Comparison of ENCODE assay signal across 1 cellular context in genomic region chrX:49163555-49164419, GRCh38.
TF ChIP-seq lines count a peak whose summit lies in the region.

No MANE protein-coding gene starts in this region.

TF ChIP-seq in HepG2, 621 proteins besides CTCF, POLR2A, EP300 and RAD21 (continues in another document):
- no peak for TF ChIP-seq SAP130 (CRISPR knock-in tag; IDR thresholded peaks at IDR 0.05; ENCODE audit: low read depth)
- no peak for TF ChIP-seq ZBED4 (CRISPR knock-in tag; IDR thresholded peaks at IDR 0.05; ENCODE audit: borderline replicate concordance)
- peak; percentile 60; the same call in 1 of the 2 replicates for TF ChIP-seq MYPOP (CRISPR knock-in tag; IDR thresholded peaks at IDR 0.05)
- no peak for TF ChIP-seq FIP1L1 (IDR thresholded peaks at IDR 0.05; ENCODE audit: borderline replicate concordance, insufficient read depth, low read depth, low read length)
- no peak for TF ChIP-seq JDP2 (CRISPR knock-in tag; IDR thresholded peaks at IDR 0.05; ENCODE audit: borderline replicate concordance)
- TF ChIP-seq GPBP1L1 (CRISPR knock-in tag; IDR thresholded peaks at IDR 0.05), result no peak
- TF ChIP-seq ZNF260 (CRISPR knock-in tag; IDR thresholded peaks at IDR 0.05; ENCODE audit: borderline replicate concordance, low read depth), result no peak
- TF ChIP-seq THAP11 (CRISPR knock-in tag; IDR thresholded peaks at IDR 0.05), result peak; percentile 77
- no peak for TF ChIP-seq ZNF296 (CRISPR knock-in tag; conservative IDR thresholded peaks at IDR 0.05)
- no peak for TF ChIP-seq EEA1 (CRISPR knock-in tag; IDR thresholded peaks at IDR 0.05; ENCODE audit: borderline replicate concordance)
- TF ChIP-seq ZBTB37 (CRISPR knock-in tag; IDR thresholded peaks at IDR 0.05), result no peak
- TF ChIP-seq ZNF761 (CRISPR knock-in tag; conservative IDR thresholded peaks at IDR 0.05), result no peak
- no peak for TF ChIP-seq STAT5B (CRISPR knock-in tag; IDR thresholded peaks at IDR 0.05)
- no peak for TF ChIP-seq KDM4B (CRISPR knock-in tag; IDR thresholded peaks at IDR 0.05)
- TF ChIP-seq ETV6 (CRISPR knock-in tag; conservative IDR thresholded peaks at IDR 0.05), result no peak
- 0 out of 2 replicates have a peak, but pooled peaks have one; percentile 40 for TF ChIP-seq ZSCAN25 (CRISPR knock-in tag; IDR thresholded peaks at IDR 0.05)
- TF ChIP-seq PRDM15 (CRISPR knock-in tag; IDR thresholded peaks at IDR 0.05), result no peak
- no peak for TF ChIP-seq ZNF230 (CRISPR knock-in tag; IDR thresholded peaks at IDR 0.05)
- TF ChIP-seq ZNF326 (CRISPR knock-in tag; IDR thresholded peaks at IDR 0.05; ENCODE audit: borderline replicate concordance), result no peak
- no peak for TF ChIP-seq ZNF264 (CRISPR knock-in tag; IDR thresholded peaks at IDR 0.05)
- TF ChIP-seq CSRNP1 (CRISPR knock-in tag; IDR thresholded peaks at IDR 0.05), result no peak
- no peak for TF ChIP-seq SRY (CRISPR knock-in tag; IDR thresholded peaks at IDR 0.05)
- no peak for TF ChIP-seq ZNF777 (CRISPR knock-in tag; IDR thresholded peaks at IDR 0.05)
- no peak for TF ChIP-seq SP4 (CRISPR knock-in tag; IDR thresholded peaks at IDR 0.05)
- TF ChIP-seq PRDM10 (CRISPR knock-in tag; IDR thresholded peaks at IDR 0.05; ENCODE audit: low read depth), result peak; percentile 90
- no peak for TF ChIP-seq ZBTB34 (CRISPR knock-in tag; IDR thresholded peaks at IDR 0.05)
- TF ChIP-seq ZNF660 (CRISPR knock-in tag; IDR thresholded peaks at IDR 0.05; ENCODE audit: borderline replicate concordance, low read depth), result no peak
- no peak for TF ChIP-seq PRPF4 (IDR thresholded peaks at IDR 0.05; ENCODE audit: low read depth, low read length, poor library complexity, severe bottlenecking)
- no peak for TF ChIP-seq ZFP36 (IDR thresholded peaks at IDR 0.05; ENCODE audit: borderline replicate concordance, low read depth, low read length, partially characterized antibody)
- TF ChIP-seq ARNT (IDR thresholded peaks at IDR 0.05), result no peak
- TF ChIP-seq ZNF337 (CRISPR knock-in tag; IDR thresholded peaks at IDR 0.05; ENCODE audit: borderline replicate concordance, low read depth), result 0 out of 2 replicates have a peak, but pooled peaks have one; percentile 37
- no peak for TF ChIP-seq MAFK (conservative IDR thresholded peaks at IDR 0.05 in 1 of 2, IDR thresholded peaks at IDR 0.05 in 1 of 2; ENCODE audit: low read length in 2 of 2)
- no peak for TF ChIP-seq THYN1 (CRISPR knock-in tag; IDR thresholded peaks at IDR 0.05; ENCODE audit: borderline replicate concordance, low read depth)
- TF ChIP-seq PATZ1 (CRISPR knock-in tag; IDR thresholded peaks at IDR 0.05), result peak; percentile 79
- TF ChIP-seq ZNF251 (CRISPR knock-in tag; IDR thresholded peaks at IDR 0.05), result no peak
- TF ChIP-seq TAF1 (CRISPR knock-in tag; IDR thresholded peaks at IDR 0.05), result no peak
